15 cellular contexts compared by ENCODE assay signal in the genomic region with DNA sequence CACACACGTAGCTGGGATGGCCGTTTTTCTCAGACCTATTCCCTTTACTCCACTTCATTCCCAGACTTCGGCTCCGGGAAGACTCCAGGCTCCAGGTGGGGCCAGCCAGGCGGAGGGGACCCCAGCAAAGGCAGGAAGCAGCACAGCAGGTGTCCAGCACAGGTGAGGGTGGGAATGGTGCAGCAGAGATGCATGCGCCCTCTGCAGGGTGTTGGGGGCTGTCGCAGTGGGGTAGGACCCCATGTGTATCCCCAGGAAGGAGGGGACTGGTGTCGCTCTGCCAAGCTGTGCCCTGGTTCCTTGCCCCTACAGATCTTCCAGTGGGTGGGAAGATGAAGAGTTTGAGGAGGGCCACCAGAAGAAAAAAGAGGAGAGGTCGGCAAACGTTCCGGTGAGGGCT. TPM values are rescaled to one million over a fixed set of nuclear protein-coding genes. Genes with fewer than 3 reads are reported as not detected.
A peak's percentile ranks its signal among the peaks of the same experiment; 100 is the strongest.
DNase-seq lines count a peak whose midpoint lies in the region; ATAC-seq and TF ChIP-seq lines count a peak whose summit lies in the region.
"Had no signal": no experiment of that assay in that cellular context is flagged by ENCODE, and none has a peak within 500 bp of the region (broad histone marks: within the 10 kb centered on the region; RNA-seq: fewer than 3 reads in every experiment).

No MANE protein-coding gene starts in this region.

- TF ChIP-seq CTCF in IMR-90 (conservative IDR thresholded peaks at IDR 0.05; ENCODE audit: low read depth, low read length), result 0 out of 2 replicates have a peak, but pooled peaks have one; percentile 12
- TF ChIP-seq CTCF in astrocyte of the spinal cord (IDR thresholded peaks at IDR 0.05; ENCODE audit: low read depth, low read length), result peak; percentile 39
- peak; percentile 69 for TF ChIP-seq CTCF in progenitor cell of endocrine pancreas (IDR thresholded peaks at IDR 0.05; ENCODE audit: unreplicated experiment)

- no peak overlapping the region for H2AK5ac ChIP-seq in IMR-90 (ENCODE audit: low read depth, low read length)

- DNase-seq in NCI-H1417 (lab: John Stamatoyannopoulos, UW), result peak in 2 of 3 experiments; percentile 33 to 43
- no peak for DNase-seq in NCI-H1417 treated with DMSO at 0.1 percent for 48 hours (lab: John Stamatoyannopoulos, UW)
- DNase-seq in IMR-90, result no peak
- DNase-seq in astrocyte of the spinal cord (ENCODE audit: low read depth, low spot score), result no peak
- peak; percentile 36 for DNase-seq in progenitor cell of endocrine pancreas (ENCODE audit: low spot score, unreplicated experiment)
- no peak for DNase-seq in amniotic stem cell (lab: John Stamatoyannopoulos, UW)
- DNase-seq in NCI-H2029 treated with DMSO at 0.1 percent for 48 hours (lab: John Stamatoyannopoulos, UW), result no peak
- DNase-seq in aorta, result no peak
- DNase-seq: GOT3; stimulated activated CD4-positive, alpha-beta T cell treated with anti-CD3 and anti-CD28 coated beads, Interleukin-4, amount 100 ng/mL, for 24 hours had no signal

- H3K56ac ChIP-seq in IMR-90 (ENCODE audit: extremely low read depth, insufficient read depth, low read length), result no peak overlapping the region

- in situ Hi-C loops in IMR-90 (cut with MboI; ENCODE audit: low sequenced_read_pairs) (no loop called here), astrocyte of the spinal cord (cut with HindIII; ENCODE audit: low sequenced_read_pairs) (no loop called here)

- no peak overlapping the region for H4K8ac ChIP-seq in IMR-90 (ENCODE audit: low read depth in 2 of 2, low read length in 2 of 2)

- H3K27ac ChIP-seq in IMR-90 (ENCODE audit: insufficient read depth, low read length), result no peak overlapping the region
- H3K27ac ChIP-seq in aorta (ENCODE audit: low read depth in 1 of 2, low read length in 2 of 2), result no peak overlapping the region
- H3K27ac ChIP-seq: thoracic aorta had no signal

- no peak overlapping the region for H3K23ac ChIP-seq in IMR-90 (ENCODE audit: low read depth, low read length)

- no peak overlapping the region for H3K18ac ChIP-seq in IMR-90 (ENCODE audit: low read depth, low read length)

- TF ChIP-seq POLR2A in IMR-90 (IDR thresholded peaks at IDR 0.05; ENCODE audit: low read depth, low read length), result no peak

- no peaks in the 10 kb centered on the region for H4K20me1 ChIP-seq in IMR-90 (ENCODE audit: insufficient read depth, low read length)

- H3K4me1 ChIP-seq in IMR-90 (ENCODE audit: control insufficient read depth, insufficient read depth, low read length) (no peaks in the 10 kb centered on the region), aorta (ENCODE audit: control insufficient read depth in 1 of 2, insufficient read depth in 2 of 2, low read length in 2 of 2) (no peaks in the 10 kb centered on the region)

- no TSS peak for BruUV-seq in IMR-90 (replicated peaks; lab: Mats Ljungman, UMichigan)

- H3K4me3 ChIP-seq in IMR-90 (ENCODE audit: insufficient read depth, low read depth, low read length), result no peak overlapping the region
- no peak overlapping the region for H3K4me3 ChIP-seq in astrocyte of the spinal cord (ENCODE audit: low read depth, low read length)
- no peak overlapping the region for H3K4me3 ChIP-seq in aorta (ENCODE audit: low read length in 2 of 2)
- H3K4me3 ChIP-seq: thoracic aorta had no signal

- ATAC-seq in IMR-90 (ENCODE audit: low read depth), result no peak
- ATAC-seq in aorta (ENCODE audit: low FRiP score), result no peak

- H3K27me3 ChIP-seq in IMR-90 (ENCODE audit: control insufficient read depth, insufficient read depth, low read length) (peaks cover 18% of the 10 kb centered on the region), aorta (ENCODE audit: control insufficient read depth in 1 of 2, insufficient read depth in 2 of 2, low read length in 1 of 2) (no peaks in the 10 kb centered on the region)

- H2BK5ac ChIP-seq in IMR-90 (ENCODE audit: low read depth, low read length, poor library complexity, severe bottlenecking), result no peak overlapping the region

- no peaks in the 10 kb centered on the region for H3K36me3 Mint-ChIP-seq in progenitor cell of endocrine pancreas (ENCODE audit: insufficient read depth)
- H3K36me3 Mint-ChIP-seq: natural killer cell had no signal

- no CpG with 5 or more reads among the region's 11 CpGs for WGBS in IMR-90 (ENCODE audit: extremely low coverage in 2 of 2, insufficient read length in 1 of 2), 2 experiments
- 52 to 54% methylated on average over 11 of the region's 11 CpGs for WGBS in aorta, 2 donors

- no peaks in the 10 kb centered on the region for H3K9me3 Mint-ChIP-seq in progenitor cell of endocrine pancreas (ENCODE audit: low read depth)
- H3K9me3 Mint-ChIP-seq: activated T-helper 17 cell treated with anti-CD3 and anti-CD28 coated beads, Interleukin-2, amount 50 U/mL, for 72 hours; dendritic cell treated with granulocyte-macrophage colony-stimulating factor and Interleukin-4, amounts not matched to agents 40 ng/mL and 50 ng/mL, for 4 days; natural killer cell had no signal

- H3K14ac ChIP-seq in IMR-90 (replicated peaks; ENCODE audit: low read depth, low read length), result no peak overlapping the region

- no peak overlapping the region for H2AK9ac ChIP-seq in IMR-90 (replicated peaks; ENCODE audit: low read depth, low read length, poor library complexity)

- no peak for TF ChIP-seq RAD21 in IMR-90 (IDR thresholded peaks at IDR 0.05; ENCODE audit: low read length)

- H2BK15ac ChIP-seq in IMR-90 (ENCODE audit: low read depth, low read length), result no peak overlapping the region

- H3K9me3 ChIP-seq in IMR-90 (ENCODE audit: control insufficient read depth, insufficient read depth, low read length) (no peaks in the 10 kb centered on the region), aorta (ENCODE audit: control insufficient read depth, low read length) (no peaks in the 10 kb centered on the region)
- H3K9me3 ChIP-seq: thoracic aorta had no signal

- H4K91ac ChIP-seq in IMR-90 (ENCODE audit: insufficient read depth, low read depth, low read length), result no peak overlapping the region

- no peak overlapping the region for H3K9ac ChIP-seq in IMR-90 (ENCODE audit: low read depth, low read length)

- H2AFZ ChIP-seq in IMR-90 (replicated peaks; ENCODE audit: low read length, poor library complexity), result no peak overlapping the region

- H3K79me1 ChIP-seq in IMR-90 (ENCODE audit: low read depth in 1 of 2, low read length in 2 of 2), result no peaks in the 10 kb centered on the region

- peaks cover 2% of the 10 kb centered on the region for H3K4me1 Mint-ChIP-seq in progenitor cell of endocrine pancreas (ENCODE audit: low read depth)
- H3K4me1 Mint-ChIP-seq: activated T-helper 17 cell treated with anti-CD3 and anti-CD28 coated beads, Interleukin-2, amount 50 U/mL, for 72 hours had no signal

- H3K4me3 Mint-ChIP-seq in progenitor cell of endocrine pancreas (ENCODE audit: low read depth), result no peak overlapping the region
- H3K4me3 Mint-ChIP-seq: activated T-helper 17 cell treated with anti-CD3 and anti-CD28 coated beads, Interleukin-2, amount 50 U/mL, for 72 hours; dendritic cell treated with granulocyte-macrophage colony-stimulating factor and Interleukin-4, amounts not matched to agents 40 ng/mL and 50 ng/mL, for 4 days; natural killer cell had no signal

- POLR2A ChIA-PET in IMR-90 (lab: Charles Lee; ENCODE audit: unreplicated experiment), result no interaction called here

- H3K4me2 ChIP-seq in IMR-90 (ENCODE audit: low read depth, low read length), result no peak overlapping the region

- H2BK120ac ChIP-seq in IMR-90 (ENCODE audit: low read depth, low read length), result no peak overlapping the region

- no peaks in the 10 kb centered on the region for H3K36me3 ChIP-seq in IMR-90 (ENCODE audit: control insufficient read depth, insufficient read depth, low read length)
- no peaks in the 10 kb centered on the region for H3K36me3 ChIP-seq in aorta (ENCODE audit: control insufficient read depth in 1 of 2, insufficient read depth in 2 of 2, low read length in 1 of 2)
- H3K36me3 ChIP-seq: thoracic aorta had no signal

- no peak overlapping the region for H3K4ac ChIP-seq in IMR-90 (ENCODE audit: low read depth, low read length)

- H2BK20ac ChIP-seq in IMR-90 (ENCODE audit: low read depth, low read length), result no peak overlapping the region

- H4K5ac ChIP-seq in IMR-90 (ENCODE audit: low read depth, low read length), result no peak overlapping the region

- intact Hi-C loops in IMR-90 (cut with micrococcal nuclease), result loop anchor here (1.0 to 2.0 kb wide), 2 partner anchors 23 to 72 kb away; no protein-coding TSS in a partner anchor
- intact Hi-C loops in aorta (cut with DNase I), result loop anchor here (2.0 to 5.0 kb wide), 3 partner anchors 24 to 72 kb away; no protein-coding TSS in a partner anchor

- H3K27ac Mint-ChIP-seq in progenitor cell of endocrine pancreas, result no peak overlapping the region
- H3K27ac Mint-ChIP-seq: activated T-helper 17 cell treated with anti-CD3 and anti-CD28 coated beads, Interleukin-2, amount 50 U/mL, for 72 hours; dendritic cell treated with granulocyte-macrophage colony-stimulating factor and Interleukin-4, amounts not matched to agents 40 ng/mL and 50 ng/mL, for 4 days; natural killer cell had no signal

- no peaks in the 10 kb centered on the region for H3K9me1 ChIP-seq in IMR-90 (ENCODE audit: insufficient read depth, low read length)

- CTCF ChIA-PET in IMR-90 (lab: Yijun Ruan, JAX), result interaction anchor here (1.0 kb wide), 1 partner anchor 24 kb away, joined by 3 read pairs; no protein-coding TSS in a partner anchor

- dilution Hi-C loops in IMR-90 (cut with HindIII; ENCODE audit: low sequenced_read_pairs, unreplicated experiment), result no loop called here

- H3K27me3 Mint-ChIP-seq in progenitor cell of endocrine pancreas, result peaks cover 11% of the 10 kb centered on the region
- H3K27me3 Mint-ChIP-seq: activated T-helper 17 cell treated with anti-CD3 and anti-CD28 coated beads, Interleukin-2, amount 50 U/mL, for 72 hours had no signal

RNA-seq across cellular contexts. Expression of a gene that starts 5.3 kb away (rescaled TPM):
- total RNA-seq in IMR-90 (2012; rRNA removed), result not detected in 2 replicates
- polyA plus RNA-seq in IMR-90 (2012; rRNA removed), result not detected in 2 replicates
- not detected in 2 replicates for polyA plus RNA-seq in IMR-90 (2012; cell fraction: cytosol; rRNA removed)
- not detected in 2 replicates for polyA plus RNA-seq in IMR-90 (2012; cell fraction: nucleus; rRNA removed; ENCODE audit: low replicate concordance)
- not detected in 2 replicates for total RNA-seq in progenitor cell of endocrine pancreas
- under 1 TPM in 1 of 2 donors, not detected in 1; 0.36 TPM for total RNA-seq in aorta
- not detected for polyA plus RNA-seq in aorta
- total RNA-seq: A172, thoracic aorta had no signal

RNA-seq across cellular contexts. Expression of a gene that starts 6.8 kb away (rescaled TPM):
- total RNA-seq in IMR-90 (2012; rRNA removed) (70.3 and 74.2 TPM in 2 replicates), progenitor cell of endocrine pancreas (108 and 115 TPM in 2 replicates), aorta (10 to 100 TPM; 41.5 to 46.0 TPM)
- polyA plus RNA-seq in IMR-90 (2012; rRNA removed) (60.6 and 61.0 TPM in 2 replicates), aorta (10 to 100 TPM; 67.7 to 69.4 TPM)
- 63.8 and 76.0 TPM in 2 replicates for polyA plus RNA-seq in IMR-90 (2012; cell fraction: cytosol; rRNA removed)
- 25.3 and 30.2 TPM in 2 replicates for polyA plus RNA-seq in IMR-90 (2012; cell fraction: nucleus; rRNA removed; ENCODE audit: low replicate concordance)

RNA-seq across cellular contexts. Expression of a gene that starts 12.4 kb away (rescaled TPM):
- total RNA-seq in IMR-90 (2012; rRNA removed) (13.6 TPM in 2 replicates), progenitor cell of endocrine pancreas (29.6 and 32.4 TPM in 2 replicates), aorta (1 to 10 TPM in 1 of 2 donors, under 1 TPM in 1; 0.58 to 2.3 TPM)
- polyA plus RNA-seq in IMR-90 (2012; rRNA removed) (12.5 and 14.9 TPM in 2 replicates), aorta (under 1 TPM; 0.10 to 0.38 TPM)
- polyA plus RNA-seq in IMR-90 (2012; cell fraction: cytosol; rRNA removed), result 3.7 TPM in 2 replicates
- 54.5 and 78.1 TPM in 2 replicates for polyA plus RNA-seq in IMR-90 (2012; cell fraction: nucleus; rRNA removed; ENCODE audit: low replicate concordance)

RNA-seq across cellular contexts. Expression of a gene that starts 16.5 kb away (rescaled TPM):
- total RNA-seq in IMR-90 (2012; rRNA removed) (30.8 and 41.8 TPM in 2 replicates), progenitor cell of endocrine pancreas (26.2 and 27.0 TPM in 2 replicates), aorta (10 to 100 TPM; 15.6 to 24.0 TPM)
- polyA plus RNA-seq in IMR-90 (2012; rRNA removed) (26.6 and 32.6 TPM in 2 replicates), aorta (10 to 100 TPM; 12.2 to 22.4 TPM)
- 13.1 and 14.7 TPM in 2 replicates for polyA plus RNA-seq in IMR-90 (2012; cell fraction: cytosol; rRNA removed)
- 16.3 and 33.1 TPM in 2 replicates for polyA plus RNA-seq in IMR-90 (2012; cell fraction: nucleus; rRNA removed; ENCODE audit: low replicate concordance)

RNA-seq across cellular contexts. Expression of a gene that starts 34.4 kb away (rescaled TPM):
- not detected in 2 replicates for total RNA-seq in IMR-90 (2012; rRNA removed)
- polyA plus RNA-seq in IMR-90 (2012; rRNA removed), result not detected in 2 replicates
- 0.35 TPM in 1 of 2 replicates, not detected in the other for polyA plus RNA-seq in IMR-90 (2012; cell fraction: cytosol; rRNA removed)
- polyA plus RNA-seq in IMR-90 (2012; cell fraction: nucleus; rRNA removed; ENCODE audit: low replicate concordance), result 0.20 and 0.21 TPM in 2 replicates
- 0.38 and 0.93 TPM in 2 replicates for total RNA-seq in progenitor cell of endocrine pancreas
- under 1 TPM; 0.39 to 0.94 TPM for total RNA-seq in aorta
- polyA plus RNA-seq in aorta, result under 1 TPM in 1 of 2 donors, not detected in 1; 0.13 TPM
- total RNA-seq: natural killer cell had no signal

Comparison
In these comparisons a context has a peak if more than half of its experiments do, and no peak if none do; other contexts are left out.
1. DNase-seq: peak in NCI-H1417 (2 of 3) and progenitor cell of endocrine pancreas (single experiment); none in NCI-H1417 treated with DMSO at 0.1 percent for 48 hours (single experiment), IMR-90 (single experiment), astrocyte of the spinal cord (single experiment), amniotic stem cell (single experiment), NCI-H2029 treated with DMSO at 0.1 percent for 48 hours (single experiment) and aorta (0 of 2).
2. CTCF ChIP-seq: peak in every context shown above with its lines; median percentile 69 in progenitor cell of endocrine pancreas; 39 in astrocyte of the spinal cord; 12 in IMR-90.